ENCODE assay signal across 15 cellular contexts in the genomic region with DNA sequence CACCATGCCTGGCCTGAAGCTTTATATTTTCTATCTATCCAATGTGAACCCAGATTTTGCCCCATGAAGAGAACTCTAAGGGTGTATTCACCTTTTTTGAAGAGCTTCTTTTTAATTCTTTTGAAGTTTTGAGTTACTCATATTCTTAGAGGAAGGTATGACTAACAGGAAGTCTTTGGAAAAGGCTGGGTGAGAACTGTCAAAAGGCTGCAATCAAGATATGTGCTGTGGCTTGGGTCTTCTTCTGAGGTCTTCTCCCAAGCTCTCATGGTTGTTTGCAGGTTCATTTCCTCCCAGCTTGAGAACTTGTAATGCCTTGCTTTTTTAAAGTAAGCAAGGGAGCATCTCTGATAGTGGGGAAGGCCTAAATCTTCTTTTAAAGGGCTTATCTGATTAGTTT. TPM values are rescaled to one million over a fixed set of nuclear protein-coding genes. Genes with fewer than 3 reads are reported as not detected.
DNase-seq lines count a peak whose midpoint lies in the region; ATAC-seq and TF ChIP-seq lines count a peak whose summit lies in the region.
"Had no signal": no experiment of that assay in that cellular context is flagged by ENCODE, and none has a peak within 500 bp of the region (broad histone marks: within the 10 kb centered on the region; RNA-seq: fewer than 3 reads in every experiment).

No MANE protein-coding gene starts in this region.

- no peaks in the 10 kb centered on the region for H3K9me3 ChIP-seq in CD4-positive, CD25-positive, alpha-beta regulatory T cell (ENCODE audit: control insufficient read depth in 2 of 2, low read length in 2 of 2)
- no peaks in the 10 kb centered on the region for H3K9me3 ChIP-seq in lower lobe of right lung

- peak; percentile 89 to 93 for ATAC-seq in CD4-positive, CD25-positive, alpha-beta regulatory T cell (ENCODE audit: low read depth in 2 of 2)
- ATAC-seq in GM18502 (IDR thresholded peaks at IDR 0.05; ENCODE audit: poor library complexity, unreplicated experiment) (peak; percentile 50), HG03378 (IDR thresholded peaks at IDR 0.05; ENCODE audit: unreplicated experiment) (no peak), lower lobe of right lung (no peak)

- H3K27ac Mint-ChIP-seq in CD4-positive, CD25-positive, alpha-beta regulatory T cell: peak overlapping the region; percentile 68 to 82 (median 68)
- peak overlapping the region; percentile 87 for H3K27ac Mint-ChIP-seq in T-helper 2 cell treated with Interferon-gamma antibody and Interleukin-4, amounts not matched to agents 5 μg/mL and 100 μg/mL, for 36 hours
- H3K27ac Mint-ChIP-seq: endodermal cell had no signal

- H3K36me3 Mint-ChIP-seq in CD4-positive, CD25-positive, alpha-beta regulatory T cell: no peaks in the 10 kb centered on the region
- H3K36me3 Mint-ChIP-seq in T-helper 2 cell treated with Interferon-gamma antibody and Interleukin-4, amounts not matched to agents 5 μg/mL and 100 μg/mL, for 36 hours (ENCODE audit: low read depth): peaks cover 2% of the 10 kb centered on the region

- peaks cover 10% of the 10 kb centered on the region for H3K4me1 ChIP-seq in CD4-positive, CD25-positive, alpha-beta regulatory T cell (ENCODE audit: control insufficient read depth, insufficient read depth, low read length, poor library complexity, severe bottlenecking)
- no peaks in the 10 kb centered on the region for H3K4me1 ChIP-seq in lower lobe of right lung

- peaks cover 0 to 3% (median 0%) of the 10 kb centered on the region in 7 donors for H3K9me3 Mint-ChIP-seq in CD4-positive, CD25-positive, alpha-beta regulatory T cell
- peaks cover 10% of the 10 kb centered on the region for H3K9me3 Mint-ChIP-seq in T-helper 2 cell treated with Interferon-gamma antibody and Interleukin-4, amounts not matched to agents 5 μg/mL and 100 μg/mL, for 36 hours
- H3K9me3 Mint-ChIP-seq: endodermal cell had no signal

- H3K27ac ChIP-seq in CD4-positive, CD25-positive, alpha-beta regulatory T cell (ENCODE audit: insufficient read depth, low read length, poor library complexity, severe bottlenecking): no peak overlapping the region
- H3K27ac ChIP-seq in lower lobe of right lung: no peak overlapping the region

- H3K4me1 Mint-ChIP-seq in CD4-positive, CD25-positive, alpha-beta regulatory T cell: peaks cover 5 to 27% (median 17%) of the 10 kb centered on the region in 4 donors
- H3K4me1 Mint-ChIP-seq in T-helper 2 cell treated with Interferon-gamma antibody and Interleukin-4, amounts not matched to agents 5 μg/mL and 100 μg/mL, for 36 hours (ENCODE audit: low read depth): peaks cover 24% of the 10 kb centered on the region

- intact Hi-C loops in lower lobe of right lung (cut with DNase I): no loop called here

- H3K4me3 Mint-ChIP-seq in CD4-positive, CD25-positive, alpha-beta regulatory T cell: peak overlapping the region in 1 of 4 donors; percentile 29
- H3K4me3 Mint-ChIP-seq in T-helper 2 cell treated with Interferon-gamma antibody and Interleukin-4, amounts not matched to agents 5 μg/mL and 100 μg/mL, for 36 hours: peak overlapping the region; percentile 49
- H3K4me3 Mint-ChIP-seq: endodermal cell had no signal

- H3K27me3 ChIP-seq in CD4-positive, CD25-positive, alpha-beta regulatory T cell (ENCODE audit: control insufficient read depth, insufficient read depth, low read length): no peaks in the 10 kb centered on the region
- H3K27me3 ChIP-seq in H7 (ENCODE audit: control insufficient read depth, insufficient read depth, low read length) (no peaks in the 10 kb centered on the region), lower lobe of right lung (ENCODE audit: low read depth) (no peaks in the 10 kb centered on the region)

- TF ChIP-seq CTCF in lower lobe of right lung (IDR thresholded peaks at IDR 0.05): no peak

- H3K27me3 Mint-ChIP-seq in CD4-positive, CD25-positive, alpha-beta regulatory T cell: no peaks in the 10 kb centered on the region
- H3K27me3 Mint-ChIP-seq in T-helper 2 cell treated with Interferon-gamma antibody and Interleukin-4, amounts not matched to agents 5 μg/mL and 100 μg/mL, for 36 hours (ENCODE audit: low read depth): no peaks in the 10 kb centered on the region

- no peak overlapping the region for H3K4me3 ChIP-seq in CD4-positive, CD25-positive, alpha-beta regulatory T cell (ENCODE audit: low read depth, low read length)
- H3K4me3 ChIP-seq in H7 (ENCODE audit: insufficient read depth, low read depth, low read length) (no peak overlapping the region), lower lobe of right lung (no peak overlapping the region)

- peak in 2 of 3 donors; percentile 8 to 74 for DNase-seq in CD4-positive, CD25-positive, alpha-beta regulatory T cell
- peak; percentile 50 for DNase-seq in T-helper 2 cell treated with Interferon-gamma antibody and Interleukin-4, amounts not matched to agents 5 μg/mL and 100 μg/mL, for 36 hours (ENCODE audit: low spot score)
- DNase-seq in central memory CD4-positive, alpha-beta T cell: peak; percentile 12
- DNase-seq in H7 (no peak), lower lobe of right lung (no peak), T-helper 9 cell (no peak)
- DNase-seq: endodermal cell; kidney glomerular epithelial cell; NCI-H1105 treated with DMSO at 0.1 percent for 48 hours; stimulated activated naive CD4-positive, alpha-beta T cell treated with Interleukin-2 at 50 U/mL for 16 hours had no signal

- H3K36me3 ChIP-seq in CD4-positive, CD25-positive, alpha-beta regulatory T cell (ENCODE audit: control insufficient read depth, insufficient read depth, low read length): no peaks in the 10 kb centered on the region
- H3K36me3 ChIP-seq in H7 (replicated peaks; ENCODE audit: control insufficient read depth, insufficient read depth, low read length): no peaks in the 10 kb centered on the region
- H3K36me3 ChIP-seq in lower lobe of right lung: no peaks in the 10 kb centered on the region

RNA-seq across cellular contexts. Expression of gene C4orf17, which starts 3.1 kb away (rescaled TPM):
- not detected for total RNA-seq in CD4-positive, CD25-positive, alpha-beta regulatory T cell
- polyA plus RNA-seq in CD4-positive, CD25-positive, alpha-beta regulatory T cell: not detected
- total RNA-seq in H7 (2014; rRNA removed; shearing (Covaris generic)): not detected in 2 replicates
- not detected for total RNA-seq in lower lobe of right lung
- total RNA-seq: endodermal cell, glomerular endothelial cell, pulmonary artery endothelial cell had no signal
- polyA plus RNA-seq: BJ had no signal

RNA-seq across cellular contexts. Expression of gene TRMT10A, which starts 56.1 kb away (rescaled TPM):
- total RNA-seq in CD4-positive, CD25-positive, alpha-beta regulatory T cell: 2.6 TPM
- 1 to 10 TPM; 2.9 to 5.7 (median 4.1) TPM for polyA plus RNA-seq in CD4-positive, CD25-positive, alpha-beta regulatory T cell
- total RNA-seq in H7 (2014; rRNA removed; shearing (Covaris generic)): 3.8 and 6.5 TPM in 2 replicates
- 3.7 TPM for total RNA-seq in lower lobe of right lung

Comparison
In these comparisons a context has a peak if more than half of its experiments do, and no peak if none do; other contexts are left out.
1. ATAC-seq: peak in CD4-positive, CD25-positive, alpha-beta regulatory T cell (2 of 2) and GM18502 (single experiment); none in HG03378 (single experiment) and lower lobe of right lung (0 of 2).
2. DNase-seq: peak in CD4-positive, CD25-positive, alpha-beta regulatory T cell (2 of 3), T-helper 2 cell treated with Interferon-gamma antibody and Interleukin-4, amounts not matched to agents 5 μg/mL and 100 μg/mL, for 36 hours (single experiment) and central memory CD4-positive, alpha-beta T cell (single experiment); none in H7 (single experiment), lower lobe of right lung (single experiment) and T-helper 9 cell (single experiment).